ENCODE assay signal across 18 cellular contexts in genomic region chr18:59518705-59519104, GRCh38.
DNase-seq lines count a peak whose midpoint lies in the region; ATAC-seq and TF ChIP-seq lines count a peak whose summit lies in the region.
"Had no signal": no experiment of that assay in that cellular context is flagged by ENCODE, and none has a peak within 500 bp of the region (broad histone marks: within the 10 kb centered on the region; RNA-seq: fewer than 3 reads in every experiment).

No MANE protein-coding gene starts in this region.

- TF ChIP-seq EP300 in SK-N-SH (IDR thresholded peaks at IDR 0.05; ENCODE audit: borderline replicate concordance in 1 of 2, low read depth in 1 of 2, low read length in 1 of 2), result peak in 1 of 2 experiments; percentile 75; a peak in 1 of 4 replicates

- peaks cover 5 to 34% of the 10 kb centered on the region in 2 experiments; a peak in 3 of 4 replicates for H3K4me1 ChIP-seq in SK-N-SH (ENCODE audit: control insufficient read depth in 1 of 2, insufficient read depth in 2 of 2, low read depth in 1 of 2, low read length in 1 of 2)
- H3K4me1 ChIP-seq: BLaER1 treated with 17β-estradiol and CSF1 and Interleukin-3, amounts not matched to agents 10 nM and 100 nM had no signal

- peak; percentile 41 for DNase-seq in SK-N-SH
- DNase-seq in RPMI7951 (ENCODE audit: low read depth), result peak; percentile 80
- no peak for DNase-seq in osteocyte (ENCODE audit: extremely low spot score, unreplicated experiment)
- no peak for DNase-seq in activated T-cell treated with anti-CD3 and anti-CD28 coated beads, Interleukin-2, amount 50 U/mL, for 48 hours
- no peak for DNase-seq in NCI-H82 treated with DMSO at 0.1 percent for 48 hours (lab: John Stamatoyannopoulos, UW; ENCODE audit: unreplicated experiment)
- DNase-seq: Calu3; CD8-positive, alpha-beta T cell; DMS79 treated with DMSO at 0.1 percent for 48 hours; GF-D8; H9; KBM-7 had no signal

- H2AFZ ChIP-seq in SK-N-SH (ENCODE audit: low read depth), result no peak overlapping the region

- no peaks in the 10 kb centered on the region for H3K9me3 ChIP-seq in SK-N-SH
- H3K9me3 ChIP-seq: A549 had no signal

- H3K4me2 ChIP-seq in SK-N-SH, result no peak overlapping the region
- H3K4me2 ChIP-seq: A549; BLaER1 treated with 17β-estradiol and CSF1 and Interleukin-3, amounts not matched to agents 10 nM and 100 nM had no signal

- peaks cover 2% of the 10 kb centered on the region for H3K36me3 Mint-ChIP-seq in osteocyte (ENCODE audit: unreplicated experiment)
- H3K36me3 Mint-ChIP-seq: CD8-positive, alpha-beta T cell; IgD-negative memory B cell had no signal

- no peaks in the 10 kb centered on the region for H3K27me3 Mint-ChIP-seq in osteocyte (ENCODE audit: unreplicated experiment)

- no peak overlapping the region for H3K4me3 Mint-ChIP-seq in osteocyte (ENCODE audit: unreplicated experiment)
- H3K4me3 Mint-ChIP-seq: CD8-positive, alpha-beta T cell; H9; IgD-negative memory B cell had no signal

- H3K27me3 ChIP-seq in SK-N-SH (ENCODE audit: insufficient read depth), result no peaks in the 10 kb centered on the region
- H3K27me3 ChIP-seq: BLaER1 treated with 17β-estradiol and CSF1 and Interleukin-3, amounts not matched to agents 10 nM and 100 nM had no signal

- POLR2A ChIA-PET in SK-N-SH (lab: Yijun Ruan, JAX), result no interaction called here

- H3K36me3 ChIP-seq in SK-N-SH (replicated peaks in 1 of 2; ENCODE audit: control insufficient read depth in 1 of 2, insufficient read depth in 2 of 2, low read length in 1 of 2), result no peaks in the 10 kb centered on the region
- H3K36me3 ChIP-seq: BLaER1 treated with 17β-estradiol and CSF1 and Interleukin-3, amounts not matched to agents 10 nM and 100 nM had no signal

- H4K20me1 ChIP-seq in SK-N-SH (ENCODE audit: insufficient read depth), result no peaks in the 10 kb centered on the region
- H4K20me1 ChIP-seq: BLaER1 treated with 17β-estradiol and CSF1 and Interleukin-3, amounts not matched to agents 10 nM and 100 nM had no signal

- no peak overlapping the region for H3K4me3 ChIP-seq in SK-N-SH (ENCODE audit: low read depth in 2 of 2, low read length in 1 of 2)
- H3K4me3 ChIP-seq: A549; BLaER1 treated with 17β-estradiol and CSF1 and Interleukin-3, amounts not matched to agents 10 nM and 100 nM had no signal

- ATAC-seq in SK-N-SH treated with all-trans-retinoic acid at 6 μM for 48 hours (no peak), GM18502 (IDR thresholded peaks at IDR 0.05; ENCODE audit: poor library complexity, unreplicated experiment) (no peak)
- ATAC-seq: A549; CD8-positive, alpha-beta T cell; HepG2 had no signal

- CTCF ChIA-PET in SK-N-SH (lab: Yijun Ruan, JAX), result interaction anchor here (0.9 to 2.3 kb wide), 5 partner anchors 47 to 304 kb away, joined by 3 to 13 read pairs (median 5); no protein-coding TSS in a partner anchor

- H3K79me2 ChIP-seq in SK-N-SH (ENCODE audit: insufficient read depth), result no peaks in the 10 kb centered on the region; the same call in 1 of the 2 replicates

- peak overlapping the region; percentile 73 for H3K27ac Mint-ChIP-seq in osteocyte (ENCODE audit: unreplicated experiment)
- H3K27ac Mint-ChIP-seq: CD8-positive, alpha-beta T cell; H9; IgD-negative memory B cell had no signal

- WGBS in SK-N-SH (ENCODE audit: low lambda C conversion rate), result 10% methylated on average over 2 of the region's 2 CpGs

- H3K27ac ChIP-seq in SK-N-SH (ENCODE audit: low read depth in 2 of 2, low read length in 1 of 2), result peak overlapping the region in 1 of 2 experiments; percentile 89; a peak in 2 of 4 replicates
- H3K27ac ChIP-seq: 22Rv1; A549; BLaER1 treated with 17β-estradiol and CSF1 and Interleukin-3, amounts not matched to agents 10 nM and 100 nM had no signal

- no peaks in the 10 kb centered on the region for H3K9me3 Mint-ChIP-seq in osteocyte (ENCODE audit: unreplicated experiment)
- H3K9me3 Mint-ChIP-seq: CD8-positive, alpha-beta T cell; H9 had no signal

- TF ChIP-seq CTCF in SK-N-SH (IDR thresholded peaks at IDR 0.05) (no peak), osteocyte (IDR thresholded peaks at IDR 0.05) (no peak)

- no peaks in the 10 kb centered on the region for H3F3A ChIP-seq in SK-N-SH (replicated peaks; ENCODE audit: insufficient read depth)

- TF ChIP-seq RAD21 in SK-N-SH (IDR thresholded peaks at IDR 0.05; ENCODE audit: low read length), result no peak

- no peaks in the 10 kb centered on the region for H3K9me2 ChIP-seq in SK-N-SH

- H3K4me1 Mint-ChIP-seq in osteocyte (ENCODE audit: unreplicated experiment), result peaks cover 61% of the 10 kb centered on the region
- H3K4me1 Mint-ChIP-seq: IgD-negative memory B cell had no signal

- H3K9ac ChIP-seq in SK-N-SH, result no peak overlapping the region
- H3K9ac ChIP-seq: BLaER1 treated with 17β-estradiol and CSF1 and Interleukin-3, amounts not matched to agents 10 nM and 100 nM had no signal

TF ChIP-seq in SK-N-SH, 30 proteins besides CTCF, POLR2A, EP300 and RAD21:
- TF ChIP-seq MAX (IDR thresholded peaks at IDR 0.05; ENCODE audit: low read depth), result no peak
- no peak for TF ChIP-seq RFX5 (IDR thresholded peaks at IDR 0.05; ENCODE audit: low read length)
- TF ChIP-seq IRF3 (IDR thresholded peaks at IDR 0.05; ENCODE audit: low read depth, low read length), result no peak
- no peak for TF ChIP-seq FOXM1 (IDR thresholded peaks at IDR 0.05; ENCODE audit: low read depth)
- TF ChIP-seq MEF2A (IDR thresholded peaks at IDR 0.05; ENCODE audit: borderline replicate concordance, low read depth), result no peak
- TF ChIP-seq RCOR1 (IDR thresholded peaks at IDR 0.05; ENCODE audit: low read length), result peak; percentile 32; the same call in 1 of the 2 replicates

TF ChIP-seq in SK-N-SH treated with all-trans-retinoic acid at 6 μM for 48 hours, 23 proteins besides CTCF, POLR2A, EP300 and RAD21:
- no peak for TF ChIP-seq ZFP3 (CRISPR knock-in tag; IDR thresholded peaks at IDR 0.05)
- no peak for TF ChIP-seq CSDC2 (CRISPR knock-in tag; IDR thresholded peaks at IDR 0.05)
- no peak for TF ChIP-seq BACH2 (CRISPR knock-in tag; IDR thresholded peaks at IDR 0.05; ENCODE audit: borderline replicate concordance)
- no peak for TF ChIP-seq RARB (CRISPR knock-in tag; IDR thresholded peaks at IDR 0.05)
- TF ChIP-seq ZNF70 (CRISPR knock-in tag; IDR thresholded peaks at IDR 0.05), result no peak
- no peak for TF ChIP-seq TSHZ2 (CRISPR knock-in tag; IDR thresholded peaks at IDR 0.05)
- no peak for TF ChIP-seq TOX (CRISPR knock-in tag; IDR thresholded peaks at IDR 0.05; ENCODE audit: borderline replicate concordance)
- no peak for TF ChIP-seq PATZ1 (CRISPR knock-in tag; IDR thresholded peaks at IDR 0.05; ENCODE audit: borderline replicate concordance)
- TF ChIP-seq GLIS3 (CRISPR knock-in tag; IDR thresholded peaks at IDR 0.05), result no peak

Comparison
In these comparisons a context has a peak if more than half of its experiments do, and no peak if none do; other contexts are left out.
1. DNase-seq: peak in SK-N-SH (single experiment) and RPMI7951 (single experiment); none in osteocyte (single experiment), activated T-cell treated with anti-CD3 and anti-CD28 coated beads, Interleukin-2, amount 50 U/mL, for 48 hours (0 of 2) and NCI-H82 treated with DMSO at 0.1 percent for 48 hours (single experiment).